In genomic region chr6:31272431-31272830, GRCh38 we compare ENCODE assay signal across 8 cellular contexts. TPM values are rescaled to one million over a fixed set of nuclear protein-coding genes. Genes with fewer than 3 reads are reported as not detected.
DNase-seq lines count a peak whose midpoint lies in the region; ATAC-seq, FAIRE-seq and TF ChIP-seq lines count a peak whose summit lies in the region.

No MANE protein-coding gene starts in this region.

- H3K27me3 ChIP-seq in pancreas: no peaks in the 10 kb centered on the region

- H3K36me3 Mint-ChIP-seq in activated naive CD4-positive, alpha-beta T cell treated with anti-CD3 and anti-CD28 coated beads, Interleukin-2, amount 50 U/mL, for 24 hours: peaks cover 17% of the 10 kb centered on the region

- H3K27ac ChIP-seq in pancreas: peak overlapping the region; percentile 80 to 97 (median 92)

- peak overlapping the region; percentile 96 for H3K27ac Mint-ChIP-seq in activated naive CD4-positive, alpha-beta T cell treated with anti-CD3 and anti-CD28 coated beads, Interleukin-2, amount 50 U/mL, for 24 hours

- WGBS in pancreas, 2 donors: 3 to 4% methylated on average over 3 to 4 of the region's 4 CpGs

- peaks cover 47% of the 10 kb centered on the region for H3K4me1 Mint-ChIP-seq in activated naive CD4-positive, alpha-beta T cell treated with anti-CD3 and anti-CD28 coated beads, Interleukin-2, amount 50 U/mL, for 24 hours

- H3K4me3 ChIP-seq in fibroblast of pulmonary artery (replicated peaks; ENCODE audit: low read depth, low read length) (peak overlapping the region; percentile 72), pancreas (peak overlapping the region; percentile 12 to 69 (median 60))

- no peaks in the 10 kb centered on the region for H3K9me3 Mint-ChIP-seq in activated naive CD4-positive, alpha-beta T cell treated with anti-CD3 and anti-CD28 coated beads, Interleukin-2, amount 50 U/mL, for 24 hours

- no peaks in the 10 kb centered on the region for H3K36me3 ChIP-seq in pancreas

- peaks cover 0 to 5% (median 0%) of the 10 kb centered on the region in 3 donors for H3K4me1 ChIP-seq in pancreas

- TF ChIP-seq CTCF in fibroblast of pulmonary artery (IDR thresholded peaks at IDR 0.05; ENCODE audit: low read length, missing control alignments) (no peak), pancreas (IDR thresholded peaks at IDR 0.05) (no peak)

- intact Hi-C loops in pancreas (cut with DNase I): no loop called here

- ATAC-seq in SK-N-SH treated with all-trans-retinoic acid at 6 μM for 48 hours (peak; percentile 29), pancreas (peak; percentile 14 to 34 (median 23)), HG03442 (IDR thresholded peaks at IDR 0.05; ENCODE audit: unreplicated experiment) (no peak)

- peak overlapping the region; percentile 95 for H3K4me3 Mint-ChIP-seq in activated naive CD4-positive, alpha-beta T cell treated with anti-CD3 and anti-CD28 coated beads, Interleukin-2, amount 50 U/mL, for 24 hours

- no peak for DNase-seq in activated naive CD4-positive, alpha-beta T cell treated with Interleukin-2 at 50 U/mL for 16 hours
- DNase-seq in fibroblast of pulmonary artery (ENCODE audit: low read depth): peak; percentile 7
- DNase-seq in pancreas: no peak
- DNase-seq in stimulated activated CD4-positive, alpha-beta T cell treated with anti-CD3 and anti-CD28 coated beads, Interleukin-4, amount 100 ng/mL, for 1 hour: no peak
- no peak for DNase-seq in NCI-H774 (lab: John Stamatoyannopoulos, UW)

- FAIRE-seq in pancreas (lab: Jason Lieb, UNC): no peak

- H3K9me3 ChIP-seq in pancreas: no peaks in the 10 kb centered on the region

- no peaks in the 10 kb centered on the region for H3K27me3 Mint-ChIP-seq in activated naive CD4-positive, alpha-beta T cell treated with anti-CD3 and anti-CD28 coated beads, Interleukin-2, amount 50 U/mL, for 24 hours

TF ChIP-seq in SK-N-SH treated with all-trans-retinoic acid at 6 μM for 48 hours, 23 proteins besides CTCF, POLR2A, EP300 and RAD21:
- TF ChIP-seq ZNF70 (CRISPR knock-in tag; IDR thresholded peaks at IDR 0.05) (no peak), ZNF565 (CRISPR knock-in tag; conservative IDR thresholded peaks at IDR 0.05; ENCODE audit: low read depth) (no peak), ESRRG (CRISPR knock-in tag; IDR thresholded peaks at IDR 0.05) (no peak), ZFP30 (CRISPR knock-in tag; IDR thresholded peaks at IDR 0.05) (no peak), POU6F1 (CRISPR knock-in tag; IDR thresholded peaks at IDR 0.05; ENCODE audit: borderline replicate concordance, low read depth) (no peak), ARNTL (CRISPR knock-in tag; IDR thresholded peaks at IDR 0.05; ENCODE audit: borderline replicate concordance, low read depth) (no peak)
TF ChIP-seq in SK-N-SH treated with all-trans-retinoic acid at 6 μM for 48 hours: peak in this region for 0.

RNA-seq across cellular contexts. Expression of gene HLA-C, which starts 0.5 kb away (rescaled TPM):
- 100 to 1,000 TPM; 135 to 297 (median 208) TPM for total RNA-seq in pancreas
- 100 to 1,000 TPM; 147 to 160 TPM for polyA plus RNA-seq in pancreas
